1 cellular context compared by ENCODE assay signal in genomic region chr10:96982149-96982930, GRCh38.
TF ChIP-seq lines count a peak whose summit lies in the region.

No MANE protein-coding gene starts in this region.

TF ChIP-seq in Ishikawa, 13 proteins besides CTCF, POLR2A, EP300 and RAD21 (continued from another document):
- TF ChIP-seq, protein P1, sequence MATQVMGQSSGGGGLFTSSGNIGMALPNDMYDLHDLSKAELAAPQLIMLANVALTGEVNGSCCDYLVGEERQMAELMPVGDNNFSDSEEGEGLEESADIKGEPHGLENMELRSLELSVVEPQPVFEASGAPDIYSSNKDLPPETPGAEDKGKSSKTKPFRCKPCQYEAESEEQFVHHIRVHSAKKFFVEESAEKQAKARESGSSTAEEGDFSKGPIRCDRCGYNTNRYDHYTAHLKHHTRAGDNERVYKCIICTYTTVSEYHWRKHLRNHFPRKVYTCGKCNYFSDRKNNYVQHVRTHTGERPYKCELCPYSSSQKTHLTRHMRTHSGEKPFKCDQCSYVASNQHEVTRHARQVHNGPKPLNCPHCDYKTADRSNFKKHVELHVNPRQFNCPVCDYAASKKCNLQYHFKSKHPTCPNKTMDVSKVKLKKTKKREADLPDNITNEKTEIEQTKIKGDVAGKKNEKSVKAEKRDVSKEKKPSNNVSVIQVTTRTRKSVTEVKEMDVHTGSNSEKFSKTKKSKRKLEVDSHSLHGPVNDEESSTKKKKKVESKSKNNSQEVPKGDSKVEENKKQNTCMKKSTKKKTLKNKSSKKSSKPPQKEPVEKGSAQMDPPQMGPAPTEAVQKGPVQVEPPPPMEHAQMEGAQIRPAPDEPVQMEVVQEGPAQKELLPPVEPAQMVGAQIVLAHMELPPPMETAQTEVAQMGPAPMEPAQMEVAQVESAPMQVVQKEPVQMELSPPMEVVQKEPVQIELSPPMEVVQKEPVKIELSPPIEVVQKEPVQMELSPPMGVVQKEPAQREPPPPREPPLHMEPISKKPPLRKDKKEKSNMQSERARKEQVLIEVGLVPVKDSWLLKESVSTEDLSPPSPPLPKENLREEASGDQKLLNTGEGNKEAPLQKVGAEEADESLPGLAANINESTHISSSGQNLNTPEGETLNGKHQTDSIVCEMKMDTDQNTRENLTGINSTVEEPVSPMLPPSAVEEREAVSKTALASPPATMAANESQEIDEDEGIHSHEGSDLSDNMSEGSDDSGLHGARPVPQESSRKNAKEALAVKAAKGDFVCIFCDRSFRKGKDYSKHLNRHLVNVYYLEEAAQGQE (IDR thresholded peaks at IDR 0.05; ENCODE audit: low read depth), result no peak
- TF ChIP-seq CEBPB (IDR thresholded peaks at IDR 0.05) (no peak), EGR1 (IDR thresholded peaks at IDR 0.05) (no peak), CREB1 (IDR thresholded peaks at IDR 0.05; ENCODE audit: low read depth) (no peak), FOXM1 (IDR thresholded peaks at IDR 0.05; ENCODE audit: borderline replicate concordance, low read depth) (no peak), TCF12 (IDR thresholded peaks at IDR 0.05; ENCODE audit: low read depth) (no peak)
